ENCODE assay signal across 8 cellular contexts in genomic region chr7:82677493-82677892, GRCh38.
DNase-seq lines count a peak whose midpoint lies in the region; ATAC-seq and TF ChIP-seq lines count a peak whose summit lies in the region.

No MANE protein-coding gene starts in this region.

- H3K9me3 Mint-ChIP-seq in activated naive CD4-positive, alpha-beta T cell treated with anti-CD3 and anti-CD28 coated beads for 36 hours = peaks cover 2% of the 10 kb centered on the region

- no peaks in the 10 kb centered on the region for H3K36me3 Mint-ChIP-seq in activated naive CD4-positive, alpha-beta T cell treated with anti-CD3 and anti-CD28 coated beads for 36 hours (ENCODE audit: low read depth)

- H3K27me3 ChIP-seq in MM.1S (replicated peaks; ENCODE audit: insufficient read depth, low read length) = no peaks in the 10 kb centered on the region

- DNase-seq in Ammon's horn (ENCODE audit: low spot score) (peak; percentile 38), MM.1S (peak; percentile 87), dedifferentiated amniotic fluid mesenchymal stem cell (ENCODE audit: extremely low spot score) (no peak), NOMO-1 (lab: John Stamatoyannopoulos, UW; ENCODE audit: unreplicated experiment in 2 of 2) (no peak), HT-29 (ENCODE audit: low spot score) (no peak)
- peak; percentile 65 for DNase-seq in activated naive CD4-positive, alpha-beta T cell treated with anti-CD3 and anti-CD28 coated beads for 36 hours
- peak; percentile 13 to 17 for DNase-seq in stimulated activated CD8-positive, alpha-beta memory T cell treated with anti-CD3 and anti-CD28 coated beads, Interleukin-2, amount 100 ng/mL, for 48 hours (ENCODE audit: low read depth in 2 of 2)

- H2AFZ ChIP-seq in MM.1S (ENCODE audit: low read length) = peak overlapping the region; percentile 47

- H3K9ac ChIP-seq in MM.1S (ENCODE audit: low read length) = peak overlapping the region; percentile 60; the same call in 1 of the 2 replicates

- H3K27ac Mint-ChIP-seq in activated naive CD4-positive, alpha-beta T cell treated with anti-CD3 and anti-CD28 coated beads for 36 hours = peak overlapping the region; percentile 75

- H4K20me1 ChIP-seq in MM.1S (ENCODE audit: insufficient read depth, low read length) = no peaks in the 10 kb centered on the region

- CTCF ChIA-PET in activated naive CD4-positive, alpha-beta T cell treated with anti-CD3 and anti-CD28 coated beads for 36 hours (lab: Charles Lee) = no interaction called here

- no peaks in the 10 kb centered on the region for H3K79me2 ChIP-seq in MM.1S (ENCODE audit: low read length)

- TF ChIP-seq CTCF in MM.1S (IDR thresholded peaks at IDR 0.05; ENCODE audit: low read length) = no peak

- peaks cover 16% of the 10 kb centered on the region for H3K4me1 Mint-ChIP-seq in activated naive CD4-positive, alpha-beta T cell treated with anti-CD3 and anti-CD28 coated beads for 36 hours (ENCODE audit: low read depth)

- H3K27ac ChIP-seq in MM.1S (ENCODE audit: low read length) = peak overlapping the region; percentile 94

- intact Hi-C loops in activated naive CD4-positive, alpha-beta T cell treated with anti-CD3 and anti-CD28 coated beads for 36 hours (cut with micrococcal nuclease) = no loop called here

- H3K4me2 ChIP-seq in MM.1S (ENCODE audit: low read depth, low read length) = peak overlapping the region; percentile 72

- peaks cover 16% of the 10 kb centered on the region for H3F3A ChIP-seq in MM.1S (ENCODE audit: insufficient read depth, low read length)

- H3K9me2 ChIP-seq in MM.1S (replicated peaks; ENCODE audit: insufficient read depth, low read length) = no peaks in the 10 kb centered on the region

- no peaks in the 10 kb centered on the region for H3K27me3 Mint-ChIP-seq in activated naive CD4-positive, alpha-beta T cell treated with anti-CD3 and anti-CD28 coated beads for 36 hours (ENCODE audit: low read depth)

- H3K4me3 Mint-ChIP-seq in activated naive CD4-positive, alpha-beta T cell treated with anti-CD3 and anti-CD28 coated beads for 36 hours = no peak overlapping the region

- no peaks in the 10 kb centered on the region for H3K9me3 ChIP-seq in MM.1S (replicated peaks; ENCODE audit: insufficient read depth, low read length)

- peaks cover 23% of the 10 kb centered on the region for H3K4me1 ChIP-seq in MM.1S (ENCODE audit: low read length)

- ATAC-seq in GM18909 (IDR thresholded peaks at IDR 0.05; ENCODE audit: poor library complexity, unreplicated experiment) = peak; percentile 90

- H3K36me3 ChIP-seq in MM.1S (replicated peaks; ENCODE audit: insufficient read depth, low read length) = no peaks in the 10 kb centered on the region

- peak overlapping the region; percentile 39 for H3K4me3 ChIP-seq in MM.1S (ENCODE audit: low read length)

Comparison
In these comparisons a context has a peak if more than half of its experiments do, and no peak if none do; other contexts are left out.
1. DNase-seq: peak in Ammon's horn (single experiment), MM.1S (single experiment), activated naive CD4-positive, alpha-beta T cell treated with anti-CD3 and anti-CD28 coated beads for 36 hours (single experiment) and stimulated activated CD8-positive, alpha-beta memory T cell treated with anti-CD3 and anti-CD28 coated beads, Interleukin-2, amount 100 ng/mL, for 48 hours (2 of 2); none in dedifferentiated amniotic fluid mesenchymal stem cell (single experiment), NOMO-1 (0 of 2) and HT-29 (single experiment).